ENCODE assay signal across 15 cellular contexts in genomic region chr11:95999604-96000003, GRCh38.
A peak's percentile ranks its signal among the peaks of the same experiment; 100 is the strongest.
DNase-seq lines count a peak whose midpoint lies in the region; TF ChIP-seq lines count a peak whose summit lies in the region.
"Had no signal": no experiment of that assay in that cellular context is flagged by ENCODE, and none has a peak within 500 bp of the region (broad histone marks: within the 10 kb centered on the region; RNA-seq: fewer than 3 reads in every experiment).

No MANE protein-coding gene starts in this region.

- peak overlapping the region; percentile 99 for H3K27ac Mint-ChIP-seq in endothelial cell (ENCODE audit: unreplicated experiment)
- H3K27ac Mint-ChIP-seq: H9; T-helper 2 cell treated with Interferon-gamma antibody and Interleukin-4, amounts not matched to agents 5 μg/mL and 100 μg/mL, for 36 hours had no signal

- TF ChIP-seq CTCF in endothelial cell (IDR thresholded peaks at IDR 0.05; ENCODE audit: unreplicated experiment) (no peak), GM10266 (IDR thresholded peaks at IDR 0.05; ENCODE audit: control insufficient read depth, insufficient read depth, low read depth, missing control alignments) (no peak), WERI-Rb-1 (IDR thresholded peaks at IDR 0.05; ENCODE audit: low read depth, low read length) (no peak)

- 93% methylated on average over 5 of the region's 5 CpGs for WGBS in thymus

- H3K27me3 ChIP-seq in SJSA1 (replicated peaks), result no peaks in the 10 kb centered on the region
- H3K27me3 ChIP-seq in mucosa of stomach (ENCODE audit: control insufficient read depth, insufficient read depth, low read length), result no peaks in the 10 kb centered on the region
- H3K27me3 ChIP-seq in thymus (ENCODE audit: control insufficient read depth, insufficient read depth), result no peaks in the 10 kb centered on the region
- H3K27me3 ChIP-seq in WERI-Rb-1 (ENCODE audit: insufficient read depth, low read depth, severe bottlenecking), result no peaks in the 10 kb centered on the region

- no peak for DNase-seq in SJSA1 (ENCODE audit: low read depth in 1 of 2, low spot score in 2 of 2)
- no peak for DNase-seq in endothelial cell (ENCODE audit: low spot score)
- no peak for DNase-seq in activated effector memory CD4-positive, alpha-beta T cell treated with anti-CD3 and anti-CD28 coated beads, Interleukin-2, amount 50 U/mL, for 16 hours
- no peak for DNase-seq in GM10266 (ENCODE audit: extremely low spot score)
- no peak for DNase-seq in stimulated activated CD8-positive, alpha-beta memory T cell treated with anti-CD3 and anti-CD28 coated beads, Interleukin-4, amount 100 ng/mL, for 48 hours
- no peak for DNase-seq in WERI-Rb-1
- DNase-seq: activated CD4-positive, alpha-beta T cell treated with anti-CD3 and anti-CD28 coated beads, Interleukin-2, amount 50 U/mL, for 4 hours; activated gamma-delta T cell; H9; NCI-H345 had no signal

- H3K27ac ChIP-seq in SJSA1, result peak overlapping the region; percentile 42; the same call in 1 of the 2 replicates
- H3K27ac ChIP-seq in thymus (ENCODE audit: low read depth), result peak overlapping the region; percentile 13
- no peak overlapping the region for H3K27ac ChIP-seq in WERI-Rb-1
- H3K27ac ChIP-seq: C4-2B had no signal

- H3K4me3 Mint-ChIP-seq in endothelial cell (ENCODE audit: unreplicated experiment), result no peak overlapping the region
- H3K4me3 Mint-ChIP-seq: central memory CD8-positive, alpha-beta T cell; H9; T-helper 2 cell treated with Interferon-gamma antibody and Interleukin-4, amounts not matched to agents 5 μg/mL and 100 μg/mL, for 36 hours had no signal

- H3K4me3 ChIP-seq in SJSA1, result no peak overlapping the region
- H3K4me3 ChIP-seq in mucosa of stomach (ENCODE audit: low read length), result peak overlapping the region; percentile 24
- H3K4me3 ChIP-seq in thymus (ENCODE audit: low read length), result no peak overlapping the region
- H3K4me3 ChIP-seq in WERI-Rb-1 (ENCODE audit: low read depth, low read length), result no peak overlapping the region

- H3K36me3 ChIP-seq in SJSA1 (no peaks in the 10 kb centered on the region), mucosa of stomach (ENCODE audit: control insufficient read depth, insufficient read depth, low read length) (no peaks in the 10 kb centered on the region), thymus (ENCODE audit: control insufficient read depth, insufficient read depth) (no peaks in the 10 kb centered on the region), WERI-Rb-1 (no peaks in the 10 kb centered on the region)

- H3K9ac ChIP-seq in mucosa of stomach (ENCODE audit: low read length), result peak overlapping the region; percentile 17

- H3K4me1 Mint-ChIP-seq in endothelial cell (ENCODE audit: unreplicated experiment), result peaks cover 24% of the 10 kb centered on the region

- peaks cover 10% of the 10 kb centered on the region for H3K27me3 Mint-ChIP-seq in endothelial cell (ENCODE audit: unreplicated experiment)
- H3K27me3 Mint-ChIP-seq: central memory CD8-positive, alpha-beta T cell had no signal

- H3K9me3 Mint-ChIP-seq in endothelial cell (ENCODE audit: unreplicated experiment), result no peaks in the 10 kb centered on the region

- no peaks in the 10 kb centered on the region for H3K9me3 ChIP-seq in SJSA1 (replicated peaks)
- H3K9me3 ChIP-seq in mucosa of stomach (ENCODE audit: control insufficient read depth, low read length), result no peaks in the 10 kb centered on the region
- no peaks in the 10 kb centered on the region for H3K9me3 ChIP-seq in thymus (ENCODE audit: control insufficient read depth)
- H3K9me3 ChIP-seq in WERI-Rb-1 (ENCODE audit: severe bottlenecking), result no peaks in the 10 kb centered on the region

- H3K36me3 Mint-ChIP-seq in endothelial cell (ENCODE audit: low read depth, unreplicated experiment), result no peaks in the 10 kb centered on the region

- H3K4me1 ChIP-seq in SJSA1 (replicated peaks) (peaks cover 17% of the 10 kb centered on the region), mucosa of stomach (ENCODE audit: control insufficient read depth, insufficient read depth, low read length) (peaks cover 14% of the 10 kb centered on the region), thymus (ENCODE audit: control insufficient read depth, insufficient read depth, low read length) (no peaks in the 10 kb centered on the region)
